In genomic region chr11:67391304-67392181, GRCh38 we compare ENCODE assay signal across 1 cellular context.
TF ChIP-seq lines count a peak whose summit lies in the region.

Gene RAD9A, plus strand, starts transcription at chr11:67391986. Its CDS starts 59 bp downstream, at chr11:67392045.

TF ChIP-seq in HepG2, 621 proteins besides CTCF, POLR2A, EP300 and RAD21 (continued from another document and continues in another):
- TF ChIP-seq, protein P1, sequence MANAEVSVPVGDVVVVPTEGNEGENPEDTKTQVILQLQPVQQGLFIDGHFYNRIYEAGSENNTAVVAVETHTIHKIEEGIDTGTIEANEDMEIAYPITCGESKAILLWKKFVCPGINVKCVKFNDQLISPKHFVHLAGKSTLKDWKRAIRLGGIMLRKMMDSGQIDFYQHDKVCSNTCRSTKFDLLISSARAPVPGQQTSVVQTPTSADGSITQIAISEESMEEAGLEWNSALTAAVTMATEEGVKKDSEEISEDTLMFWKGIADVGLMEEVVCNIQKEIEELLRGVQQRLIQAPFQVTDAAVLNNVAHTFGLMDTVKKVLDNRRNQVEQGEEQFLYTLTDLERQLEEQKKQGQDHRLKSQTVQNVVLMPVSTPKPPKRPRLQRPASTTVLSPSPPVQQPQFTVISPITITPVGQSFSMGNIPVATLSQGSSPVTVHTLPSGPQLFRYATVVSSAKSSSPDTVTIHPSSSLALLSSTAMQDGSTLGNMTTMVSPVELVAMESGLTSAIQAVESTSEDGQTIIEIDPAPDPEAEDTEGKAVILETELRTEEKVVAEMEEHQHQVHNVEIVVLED (CRISPR knock-in tag; IDR thresholded peaks at IDR 0.05; ENCODE audit: borderline replicate concordance): peak; percentile 94
- TF ChIP-seq HOXD1 (CRISPR knock-in tag; IDR thresholded peaks at IDR 0.05): peak; percentile 80; the same call in 1 of the 2 replicates
- TF ChIP-seq ZNF792 (CRISPR knock-in tag; IDR thresholded peaks at IDR 0.05): 0 out of 2 replicates have a peak, but pooled peaks have one; percentile 79
- TF ChIP-seq ZNF652 (CRISPR knock-in tag; IDR thresholded peaks at IDR 0.05; ENCODE audit: borderline replicate concordance, low read depth): no peak
- no peak for TF ChIP-seq SMAD1 (CRISPR knock-in tag; IDR thresholded peaks at IDR 0.05; ENCODE audit: borderline replicate concordance, low read depth)
- TF ChIP-seq CBX5 (CRISPR knock-in tag; IDR thresholded peaks at IDR 0.05; ENCODE audit: borderline replicate concordance): peak; percentile 68
- TF ChIP-seq E2F5 (CRISPR knock-in tag; conservative IDR thresholded peaks at IDR 0.05): peak; percentile 86
- no peak for TF ChIP-seq ZNF75D (CRISPR knock-in tag; IDR thresholded peaks at IDR 0.05; ENCODE audit: borderline replicate concordance)
- TF ChIP-seq, protein P2, sequence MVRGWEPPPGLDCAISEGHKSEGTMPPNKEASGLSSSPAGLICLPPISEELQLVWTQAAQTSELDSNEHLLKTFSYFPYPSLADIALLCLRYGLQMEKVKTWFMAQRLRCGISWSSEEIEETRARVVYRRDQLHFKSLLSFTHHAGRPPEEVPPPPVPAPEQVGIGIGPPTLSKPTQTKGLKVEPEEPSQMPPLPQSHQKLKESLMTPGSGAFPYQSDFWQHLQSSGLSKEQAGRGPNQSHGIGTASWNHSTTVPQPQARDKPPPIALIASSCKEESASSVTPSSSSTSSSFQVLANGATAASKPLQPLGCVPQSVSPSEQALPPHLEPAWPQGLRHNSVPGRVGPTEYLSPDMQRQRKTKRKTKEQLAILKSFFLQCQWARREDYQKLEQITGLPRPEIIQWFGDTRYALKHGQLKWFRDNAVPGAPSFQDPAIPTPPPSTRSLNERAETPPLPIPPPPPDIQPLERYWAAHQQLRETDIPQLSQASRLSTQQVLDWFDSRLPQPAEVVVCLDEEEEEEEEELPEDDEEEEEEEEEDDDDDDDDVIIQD (CRISPR knock-in tag; IDR thresholded peaks at IDR 0.05; ENCODE audit: low read depth): 0 out of 2 replicates have a peak, but pooled peaks have one; percentile 27
- no peak for TF ChIP-seq PAWR (CRISPR knock-in tag; IDR thresholded peaks at IDR 0.05; ENCODE audit: borderline replicate concordance)
- no peak for TF ChIP-seq MEF2D (CRISPR knock-in tag; IDR thresholded peaks at IDR 0.05)
- peak; percentile 69; the same call in 1 of the 2 replicates for TF ChIP-seq SRY (CRISPR knock-in tag; IDR thresholded peaks at IDR 0.05)
- no peak for TF ChIP-seq GPBP1L1 (CRISPR knock-in tag; IDR thresholded peaks at IDR 0.05)
- TF ChIP-seq ZNF891 (CRISPR knock-in tag; IDR thresholded peaks at IDR 0.05): peak; percentile 75
- 0 out of 2 replicates have a peak, but pooled peaks have one; percentile 72 for TF ChIP-seq GTF2F1 (IDR thresholded peaks at IDR 0.05; ENCODE audit: low read length)
- peak; percentile 66; the same call in 1 of the 2 replicates for TF ChIP-seq DZIP1 (CRISPR knock-in tag; IDR thresholded peaks at IDR 0.05)
- TF ChIP-seq AHR (CRISPR knock-in tag; IDR thresholded peaks at IDR 0.05): peak; percentile 66; the same call in 1 of the 2 replicates
- no peak for TF ChIP-seq SRSF1 (optimal IDR thresholded peaks at IDR 0.05; ENCODE audit: low read depth, low read length)
- TF ChIP-seq, protein P3, sequence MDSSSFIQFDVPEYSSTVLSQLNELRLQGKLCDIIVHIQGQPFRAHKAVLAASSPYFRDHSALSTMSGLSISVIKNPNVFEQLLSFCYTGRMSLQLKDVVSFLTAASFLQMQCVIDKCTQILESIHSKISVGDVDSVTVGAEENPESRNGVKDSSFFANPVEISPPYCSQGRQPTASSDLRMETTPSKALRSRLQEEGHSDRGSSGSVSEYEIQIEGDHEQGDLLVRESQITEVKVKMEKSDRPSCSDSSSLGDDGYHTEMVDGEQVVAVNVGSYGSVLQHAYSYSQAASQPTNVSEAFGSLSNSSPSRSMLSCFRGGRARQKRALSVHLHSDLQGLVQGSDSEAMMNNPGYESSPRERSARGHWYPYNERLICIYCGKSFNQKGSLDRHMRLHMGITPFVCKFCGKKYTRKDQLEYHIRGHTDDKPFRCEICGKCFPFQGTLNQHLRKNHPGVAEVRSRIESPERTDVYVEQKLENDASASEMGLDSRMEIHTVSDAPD (CRISPR knock-in tag; IDR thresholded peaks at IDR 0.05): no peak
- peak; percentile 97 for TF ChIP-seq TGIF2 (CRISPR knock-in tag; IDR thresholded peaks at IDR 0.05)
- TF ChIP-seq, protein P4, sequence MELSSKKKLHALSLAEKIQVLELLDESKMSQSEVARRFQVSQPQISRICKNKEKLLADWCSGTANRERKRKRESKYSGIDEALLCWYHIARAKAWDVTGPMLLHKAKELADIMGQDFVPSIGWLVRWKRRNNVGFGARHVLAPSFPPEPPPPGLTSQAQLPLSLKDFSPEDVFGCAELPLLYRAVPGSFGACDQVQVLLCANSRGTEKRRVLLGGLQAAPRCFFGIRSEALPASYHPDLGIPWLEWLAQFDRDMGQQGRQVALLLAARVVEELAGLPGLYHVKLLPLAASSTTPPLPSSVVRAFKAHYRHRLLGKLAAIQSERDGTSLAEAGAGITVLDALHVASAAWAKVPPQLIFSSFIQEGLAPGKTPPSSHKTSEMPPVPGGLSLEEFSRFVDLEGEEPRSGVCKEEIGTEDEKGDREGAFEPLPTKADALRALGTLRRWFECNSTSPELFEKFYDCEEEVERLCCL (CRISPR knock-in tag; IDR thresholded peaks at IDR 0.05; ENCODE audit: borderline replicate concordance): 0 out of 2 replicates have a peak, but pooled peaks have one; percentile 80
- no peak for TF ChIP-seq MTA1 (CRISPR knock-in tag; IDR thresholded peaks at IDR 0.05; ENCODE audit: borderline replicate concordance)
- TF ChIP-seq ZMYM4 (CRISPR knock-in tag; IDR thresholded peaks at IDR 0.05): peak; percentile 82
- TF ChIP-seq RXRA (CRISPR knock-in tag; IDR thresholded peaks at IDR 0.05): peak; percentile 84
- 0 out of 2 replicates have a peak, but pooled peaks have one; percentile 53 for TF ChIP-seq ZNF138 (CRISPR knock-in tag; IDR thresholded peaks at IDR 0.05; ENCODE audit: low read depth)
- TF ChIP-seq RBFOX2 (IDR thresholded peaks at IDR 0.05; ENCODE audit: low read depth, low read length): peak; percentile 89
- TF ChIP-seq, protein P5, sequence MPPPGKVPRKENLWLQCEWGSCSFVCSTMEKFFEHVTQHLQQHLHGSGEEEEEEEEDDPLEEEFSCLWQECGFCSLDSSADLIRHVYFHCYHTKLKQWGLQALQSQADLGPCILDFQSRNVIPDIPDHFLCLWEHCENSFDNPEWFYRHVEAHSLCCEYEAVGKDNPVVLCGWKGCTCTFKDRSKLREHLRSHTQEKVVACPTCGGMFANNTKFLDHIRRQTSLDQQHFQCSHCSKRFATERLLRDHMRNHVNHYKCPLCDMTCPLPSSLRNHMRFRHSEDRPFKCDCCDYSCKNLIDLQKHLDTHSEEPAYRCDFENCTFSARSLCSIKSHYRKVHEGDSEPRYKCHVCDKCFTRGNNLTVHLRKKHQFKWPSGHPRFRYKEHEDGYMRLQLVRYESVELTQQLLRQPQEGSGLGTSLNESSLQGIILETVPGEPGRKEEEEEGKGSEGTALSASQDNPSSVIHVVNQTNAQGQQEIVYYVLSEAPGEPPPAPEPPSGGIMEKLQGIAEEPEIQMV (CRISPR knock-in tag; IDR thresholded peaks at IDR 0.05; ENCODE audit: low read depth): no peak
- no peak; the same call in 1 of the 2 replicates for TF ChIP-seq ZFP1 (CRISPR knock-in tag; IDR thresholded peaks at IDR 0.05)
- no peak for TF ChIP-seq ZNF567 (CRISPR knock-in tag; IDR thresholded peaks at IDR 0.05; ENCODE audit: borderline replicate concordance)
- TF ChIP-seq ZNF841 (CRISPR knock-in tag; IDR thresholded peaks at IDR 0.05; ENCODE audit: borderline replicate concordance): peak; percentile 52; the same call in 1 of the 2 replicates
- no peak for TF ChIP-seq TCF7L2 (IDR thresholded peaks at IDR 0.05; ENCODE audit: low read depth, low read length)
- peak; percentile 86; the same call in 1 of the 2 replicates for TF ChIP-seq IRF9 (CRISPR knock-in tag; IDR thresholded peaks at IDR 0.05; ENCODE audit: borderline replicate concordance)
- no peak for TF ChIP-seq ZNF777 (CRISPR knock-in tag; IDR thresholded peaks at IDR 0.05)
- TF ChIP-seq NCOA1 (CRISPR knock-in tag; IDR thresholded peaks at IDR 0.05): no peak
- TF ChIP-seq, protein P6, sequence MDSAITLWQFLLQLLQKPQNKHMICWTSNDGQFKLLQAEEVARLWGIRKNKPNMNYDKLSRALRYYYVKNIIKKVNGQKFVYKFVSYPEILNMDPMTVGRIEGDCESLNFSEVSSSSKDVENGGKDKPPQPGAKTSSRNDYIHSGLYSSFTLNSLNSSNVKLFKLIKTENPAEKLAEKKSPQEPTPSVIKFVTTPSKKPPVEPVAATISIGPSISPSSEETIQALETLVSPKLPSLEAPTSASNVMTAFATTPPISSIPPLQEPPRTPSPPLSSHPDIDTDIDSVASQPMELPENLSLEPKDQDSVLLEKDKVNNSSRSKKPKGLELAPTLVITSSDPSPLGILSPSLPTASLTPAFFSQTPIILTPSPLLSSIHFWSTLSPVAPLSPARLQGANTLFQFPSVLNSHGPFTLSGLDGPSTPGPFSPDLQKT (CRISPR knock-in tag; IDR thresholded peaks at IDR 0.05; ENCODE audit: borderline replicate concordance): no peak
- no peak for TF ChIP-seq CHD2 (IDR thresholded peaks at IDR 0.05; ENCODE audit: low read depth, low read length)
- no peak for TF ChIP-seq MZF1 (CRISPR knock-in tag; IDR thresholded peaks at IDR 0.05; ENCODE audit: borderline replicate concordance)
- no peak for TF ChIP-seq PLRG1 (conservative IDR thresholded peaks at IDR 0.05)
- no peak for TF ChIP-seq ZBTB21 (CRISPR knock-in tag; IDR thresholded peaks at IDR 0.05)
- peak; percentile 62 for TF ChIP-seq YY1 (IDR thresholded peaks at IDR 0.05; ENCODE audit: insufficient read depth, insufficient replicate concordance, low read depth, low read length)
- TF ChIP-seq CEBPB (IDR thresholded peaks at IDR 0.05; ENCODE audit: borderline replicate concordance, low read depth, low read length): no peak
- no peak for TF ChIP-seq TBP (CRISPR knock-in tag; IDR thresholded peaks at IDR 0.05)
- no peak for TF ChIP-seq ZNF660 (CRISPR knock-in tag; IDR thresholded peaks at IDR 0.05; ENCODE audit: borderline replicate concordance, low read depth)
- peak; percentile 91; the same call in 1 of the 2 replicates for TF ChIP-seq MXD3 (CRISPR knock-in tag; IDR thresholded peaks at IDR 0.05)
- TF ChIP-seq NFE2L2 (IDR thresholded peaks at IDR 0.05; ENCODE audit: low read length): no peak
- peak; percentile 95 for TF ChIP-seq ZFP36L1 (CRISPR knock-in tag; IDR thresholded peaks at IDR 0.05)
- TF ChIP-seq ZNF790 (CRISPR knock-in tag; IDR thresholded peaks at IDR 0.05; ENCODE audit: borderline replicate concordance): peak; percentile 28; the same call in 1 of the 2 replicates
- TF ChIP-seq RCOR2 (CRISPR knock-in tag; IDR thresholded peaks at IDR 0.05): 0 out of 2 replicates have a peak, but pooled peaks have one; percentile 31
- TF ChIP-seq TAF1 (CRISPR knock-in tag; IDR thresholded peaks at IDR 0.05): peak; percentile 90
- TF ChIP-seq NAIF1 (CRISPR knock-in tag; IDR thresholded peaks at IDR 0.05; ENCODE audit: borderline replicate concordance): 0 out of 2 replicates have a peak, but pooled peaks have one; percentile 67
- TF ChIP-seq GTF3A (CRISPR knock-in tag; conservative IDR thresholded peaks at IDR 0.05): no peak
- TF ChIP-seq TOE1 (CRISPR knock-in tag; IDR thresholded peaks at IDR 0.05): no peak
- no peak for TF ChIP-seq MATR3 (CRISPR knock-in tag; IDR thresholded peaks at IDR 0.05)
- peak; percentile 27; the same call in 1 of the 2 replicates for TF ChIP-seq ZNF124 (CRISPR knock-in tag; IDR thresholded peaks at IDR 0.05)
